In the genomic region with DNA sequence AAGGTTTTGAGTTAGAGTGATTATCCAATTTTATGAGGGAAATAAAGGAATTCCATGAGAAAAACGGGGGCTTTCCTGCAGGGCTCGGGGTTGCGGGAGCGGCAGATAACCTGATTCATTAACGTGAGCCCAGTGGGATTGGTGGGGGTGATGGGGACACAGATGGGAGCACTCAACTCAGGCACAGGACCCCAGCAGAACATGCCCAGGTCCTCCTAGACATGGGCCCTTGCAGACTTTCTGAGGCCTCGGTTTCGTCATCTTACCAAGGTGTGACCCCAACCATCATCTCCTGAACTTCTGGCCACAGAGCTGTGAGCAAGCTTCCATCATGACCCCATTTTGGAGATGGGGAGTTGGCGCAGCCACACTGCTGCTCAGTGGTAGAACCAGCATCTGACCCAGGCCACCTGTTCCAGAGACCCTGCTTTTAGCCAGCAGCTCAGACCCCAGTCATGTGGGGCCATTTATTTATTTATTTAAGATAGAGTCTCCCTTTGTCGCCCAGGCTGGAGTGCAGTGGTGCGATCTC, we compare ENCODE assay signal across 19 cellular contexts. TPM values are rescaled to one million over a fixed set of nuclear protein-coding genes. Genes with fewer than 3 reads are reported as not detected.
"Had no signal": no experiment of that assay in that cellular context is flagged by ENCODE, and none has a peak within 500 bp of the region (broad histone marks: within the 10 kb centered on the region; RNA-seq: fewer than 3 reads in every experiment).

No MANE protein-coding gene starts in this region.

- H3K4me3 ChIP-seq: body of pancreas, esophagus muscularis mucosa, gastroesophageal sphincter, heart right ventricle, tibial nerve, vagina had no signal

- H3K9me3 Mint-ChIP-seq: activated naive CD8-positive, alpha-beta T cell treated with anti-CD3 and anti-CD28 coated beads for 36 hours; central memory CD8-positive, alpha-beta T cell; stimulated activated naive CD8-positive, alpha-beta T cell treated with anti-CD3 and anti-CD28 coated beads, Interleukin-15, Interleukin-2, amounts not matched to agents 100 ng/mL and 50 ng/mL, for 24 hours had no signal

- H3K9me3 ChIP-seq: body of pancreas, esophagus muscularis mucosa, gastroesophageal sphincter, heart right ventricle, tibial nerve, vagina had no signal

- H3K27me3 Mint-ChIP-seq: activated naive CD8-positive, alpha-beta T cell treated with anti-CD3 and anti-CD28 coated beads for 36 hours; central memory CD8-positive, alpha-beta T cell; progenitor cell of endocrine pancreas; stimulated activated naive CD8-positive, alpha-beta T cell treated with anti-CD3 and anti-CD28 coated beads, Interleukin-15, Interleukin-2, amounts not matched to agents 100 ng/mL and 50 ng/mL, for 24 hours had no signal

- H3K27ac ChIP-seq: body of pancreas, esophagus muscularis mucosa, gastroesophageal sphincter, vagina had no signal

- H3K36me3 ChIP-seq: vagina had no signal

- DNase-seq: activated CD4-positive, alpha-beta T cell treated with anti-CD3 and anti-CD28 coated beads, Interleukin-2, amount 50 U/mL, for 1 hour; activated naive CD8-positive, alpha-beta T cell treated with anti-CD3 and anti-CD28 coated beads for 36 hours; amygdala; body of pancreas; cortex of kidney; effector CD4-positive, alpha-beta T cell; kidney glomerular epithelial cell; left ventricle myocardium superior; T-helper 9 cell had no signal

- H3K27ac Mint-ChIP-seq: stimulated activated naive CD8-positive, alpha-beta T cell treated with anti-CD3 and anti-CD28 coated beads, Interleukin-15, Interleukin-2, amounts not matched to agents 100 ng/mL and 50 ng/mL, for 24 hours had no signal

- H3K27me3 ChIP-seq: body of pancreas, esophagus muscularis mucosa, gastroesophageal sphincter, heart right ventricle, tibial nerve, vagina had no signal

- H3K4me3 Mint-ChIP-seq: activated naive CD8-positive, alpha-beta T cell treated with anti-CD3 and anti-CD28 coated beads for 36 hours; central memory CD8-positive, alpha-beta T cell; stimulated activated naive CD8-positive, alpha-beta T cell treated with anti-CD3 and anti-CD28 coated beads, Interleukin-15, Interleukin-2, amounts not matched to agents 100 ng/mL and 50 ng/mL, for 24 hours had no signal

RNA-seq across cellular contexts. Expression of a gene that starts 35.7 kb away (rescaled TPM):
- total RNA-seq: activated naive CD8-positive, alpha-beta T cell treated with anti-CD3 and anti-CD28 coated beads for 36 hours; body of pancreas; esophagus muscularis mucosa; gastroesophageal sphincter; heart right ventricle; left ventricle myocardium superior; mononuclear cell; osteoblast; progenitor cell of endocrine pancreas; tibial nerve; vagina had no signal
